Comparison of ENCODE assay signal across 14 cellular contexts in genomic region chr14:71374989-71375388, GRCh38. TPM values are rescaled to one million over a fixed set of nuclear protein-coding genes. Genes with fewer than 3 reads are reported as not detected.
DNase-seq lines count a peak whose midpoint lies in the region; ATAC-seq, FAIRE-seq and TF ChIP-seq lines count a peak whose summit lies in the region.
"Had no signal": no experiment of that assay in that cellular context is flagged by ENCODE, and none has a peak within 500 bp of the region (broad histone marks: within the 10 kb centered on the region; RNA-seq: fewer than 3 reads in every experiment).

No MANE protein-coding gene starts in this region.

- H2BK5ac ChIP-seq in H1 (ENCODE audit: low read depth, low read length) = no peak overlapping the region

- FAIRE-seq in H1 (lab: Jason Lieb, UNC) = no peak

- no peak overlapping the region for H2BK15ac ChIP-seq in H1 (ENCODE audit: low read length)

- H4K20me1 ChIP-seq in H1 (replicated peaks in 1 of 2; ENCODE audit: control insufficient read depth in 1 of 2, insufficient read depth in 2 of 2, low read length in 2 of 2) = peaks cover 0 to 4% of the 10 kb centered on the region in 2 experiments
- H4K20me1 ChIP-seq: BLaER1 had no signal

- no peak overlapping the region for H4K91ac ChIP-seq in H1 (replicated peaks; ENCODE audit: insufficient read length, low read length)

- peaks cover 6% of the 10 kb centered on the region for H3K9me3 Mint-ChIP-seq in stimulated activated effector memory CD8-positive, alpha-beta T cell treated with anti-CD3 and anti-CD28 coated beads, Interleukin-12 subunit alpha, Interleukin-12 subunit beta, amount 100 ng/mL, for 72 hours
- H3K9me3 Mint-ChIP-seq in activated naive CD4-positive, alpha-beta T cell treated with anti-CD3 and anti-CD28 coated beads for 36 hours = peaks cover 14% of the 10 kb centered on the region

- TF ChIP-seq CTCF in H1 (IDR thresholded peaks at IDR 0.05; ENCODE audit: control extremely low read depth in 1 of 3, insufficient read depth in 1 of 3, low read depth in 1 of 3, low read length in 3 of 3) = no peak

- TF ChIP-seq RAD21 in H1 (IDR thresholded peaks at IDR 0.05 in 1 of 2, conservative IDR thresholded peaks at IDR 0.05 in 1 of 2; ENCODE audit: low read depth in 2 of 2, low read length in 2 of 2) = no peak

- H3K27me3 ChIP-seq in ACC112 (ENCODE audit: insufficient read depth, low read length) (no peaks in the 10 kb centered on the region), H1 (replicated peaks in 1 of 4; ENCODE audit: control insufficient read depth in 3 of 4, extremely low read depth in 1 of 4, insufficient read depth in 3 of 4, low read length in 3 of 4) (no peaks in the 10 kb centered on the region)
- H3K27me3 ChIP-seq: BLaER1 had no signal

- H3K36me3 Mint-ChIP-seq in T-helper 17 cell (ENCODE audit: low read depth) = peaks cover 3% of the 10 kb centered on the region
- peaks cover 16% of the 10 kb centered on the region for H3K36me3 Mint-ChIP-seq in stimulated activated effector memory CD8-positive, alpha-beta T cell treated with anti-CD3 and anti-CD28 coated beads, Interleukin-12 subunit alpha, Interleukin-12 subunit beta, amount 100 ng/mL, for 72 hours
- H3K36me3 Mint-ChIP-seq in activated naive CD4-positive, alpha-beta T cell treated with anti-CD3 and anti-CD28 coated beads for 36 hours (ENCODE audit: low read depth) = peaks cover 22% of the 10 kb centered on the region

- H3K18ac ChIP-seq in H1 (ENCODE audit: extremely low read depth, low read length) = no peak overlapping the region

- H2AK5ac ChIP-seq in H1 (ENCODE audit: low read depth, low read length) = no peak overlapping the region

- H3K27ac Mint-ChIP-seq in T-helper 17 cell = no peak overlapping the region
- peak overlapping the region; percentile 18 for H3K27ac Mint-ChIP-seq in stimulated activated effector memory CD8-positive, alpha-beta T cell treated with anti-CD3 and anti-CD28 coated beads, Interleukin-12 subunit alpha, Interleukin-12 subunit beta, amount 100 ng/mL, for 72 hours
- no peak overlapping the region for H3K27ac Mint-ChIP-seq in activated naive CD4-positive, alpha-beta T cell treated with anti-CD3 and anti-CD28 coated beads for 36 hours
- H3K27ac Mint-ChIP-seq: HFFc6 had no signal

- H3K4ac ChIP-seq in H1 (replicated peaks; ENCODE audit: insufficient read length, low read depth, low read length) = no peak overlapping the region

- H3K4me1 ChIP-seq in ACC112 (ENCODE audit: control insufficient read depth, insufficient read depth, low read length, unreplicated experiment) = peaks cover 33% of the 10 kb centered on the region
- H3K4me1 ChIP-seq in H1 (replicated peaks in 1 of 4; ENCODE audit: control insufficient read depth in 3 of 4, insufficient read depth in 4 of 4, low read length in 3 of 4) = no peaks in the 10 kb centered on the region
- H3K4me1 ChIP-seq: BLaER1 had no signal

- peaks cover 65% of the 10 kb centered on the region for H3K79me2 ChIP-seq in ACC112 (ENCODE audit: control insufficient read depth, insufficient read depth, low read length, unreplicated experiment)
- peaks cover 3 to 81% of the 10 kb centered on the region in 2 experiments; a peak in 3 of 4 replicates for H3K79me2 ChIP-seq in H1 (ENCODE audit: control insufficient read depth in 1 of 2, insufficient read depth in 2 of 2, low read length in 2 of 2)

- no peak overlapping the region for H3K9ac ChIP-seq in H1 (replicated peaks in 1 of 4; ENCODE audit: extremely low read depth in 1 of 4, low read depth in 3 of 4, low read length in 3 of 4)
- H3K9ac ChIP-seq: BLaER1 had no signal

- intact Hi-C loops in activated naive CD4-positive, alpha-beta T cell treated with anti-CD3 and anti-CD28 coated beads for 36 hours (cut with micrococcal nuclease) = loop anchor here (5.0 kb wide), 1 partner anchor 43 kb away; no protein-coding TSS in a partner anchor

- no peak overlapping the region for H2BK12ac ChIP-seq in H1 (ENCODE audit: low read depth, low read length)

- H4K8ac ChIP-seq in H1 (ENCODE audit: extremely low read depth, insufficient read depth, low read length) = no peak overlapping the region

- H3K23me2 ChIP-seq in H1 (ENCODE audit: low read depth, low read length) = no peaks in the 10 kb centered on the region

- H2BK20ac ChIP-seq in H1 (ENCODE audit: low read length) = no peak overlapping the region

- no peak for TF ChIP-seq EP300 in H1 (IDR thresholded peaks at IDR 0.05; ENCODE audit: borderline replicate concordance in 1 of 2, low read depth in 2 of 2, low read length in 2 of 2)

- H3K4me1 Mint-ChIP-seq in T-helper 17 cell = peaks cover 20% of the 10 kb centered on the region
- H3K4me1 Mint-ChIP-seq in stimulated activated effector memory CD8-positive, alpha-beta T cell treated with anti-CD3 and anti-CD28 coated beads, Interleukin-12 subunit alpha, Interleukin-12 subunit beta, amount 100 ng/mL, for 72 hours = peaks cover 47% of the 10 kb centered on the region
- peaks cover 40% of the 10 kb centered on the region for H3K4me1 Mint-ChIP-seq in activated naive CD4-positive, alpha-beta T cell treated with anti-CD3 and anti-CD28 coated beads for 36 hours (ENCODE audit: low read depth)

- no peaks in the 10 kb centered on the region for H3K36me3 ChIP-seq in ACC112 (ENCODE audit: insufficient read depth, low read length)
- peaks cover 0 to 9% (median 0%) of the 10 kb centered on the region in 4 experiments; a peak in 1 of 8 replicates for H3K36me3 ChIP-seq in H1 (ENCODE audit: control insufficient read depth in 2 of 4, insufficient read depth in 4 of 4, low read length in 3 of 4)
- H3K36me3 ChIP-seq: BLaER1 had no signal

- no peak for ATAC-seq in T-helper 17 cell
- ATAC-seq in stimulated activated effector memory CD8-positive, alpha-beta T cell treated with anti-CD3 and anti-CD28 coated beads, Interleukin-12 subunit alpha, Interleukin-12 subunit beta, amount 100 ng/mL, for 72 hours = no peak

- no peak overlapping the region for H4K5ac ChIP-seq in H1 (ENCODE audit: insufficient read length, low read depth, low read length)

- no peak overlapping the region for H3K14ac ChIP-seq in H1 (ENCODE audit: insufficient read length)

- H3K4me2 ChIP-seq in H1 (ENCODE audit: insufficient read depth in 1 of 2, low read depth in 2 of 2, low read length in 2 of 2) = no peak overlapping the region
- H3K4me2 ChIP-seq: BLaER1 had no signal

- H2AFZ ChIP-seq in ACC112 (ENCODE audit: low read length, unreplicated experiment) (no peak overlapping the region), H1 (ENCODE audit: low read length) (no peak overlapping the region)

- H3K23ac ChIP-seq in H1 (ENCODE audit: insufficient read length) = no peak overlapping the region

- 96% methylated on average over 1 of the region's 1 CpG; no CpG with 5 or more reads in 1 of the 2 experiments for WGBS in H1 (ENCODE audit: extremely low coverage in 1 of 2, insufficient coverage in 1 of 2, insufficient read length in 1 of 2, insufficient replicate concordance in 2 of 2, low coverage in 1 of 2, low lambda C conversion rate in 2 of 2, missing lambda C conversion rate in 1 of 2), 2 experiments

- TF ChIP-seq POLR2A in H1 (IDR thresholded peaks at IDR 0.05; ENCODE audit: control extremely low read depth in 1 of 2, low read depth in 2 of 2, low read length in 2 of 2) = no peak

- H2BK120ac ChIP-seq in H1 (replicated peaks; ENCODE audit: low read depth, low read length) = no peak overlapping the region

- CTCF ChIA-PET in H1 (lab: Charles Lee; ENCODE audit: partially characterized antibody) = interaction anchor here (0.7 kb wide), 1 partner anchor 10 kb away, joined by 3 read pairs; no protein-coding TSS in a partner anchor
- CTCF ChIA-PET in activated naive CD4-positive, alpha-beta T cell treated with anti-CD3 and anti-CD28 coated beads for 36 hours (lab: Charles Lee) = interaction anchor here (0.6 kb wide), 1 partner anchor 51 kb away, joined by 3 read pairs; no protein-coding TSS in a partner anchor

- peak overlapping the region; percentile 13 for H3K4me3 Mint-ChIP-seq in T-helper 17 cell
- H3K4me3 Mint-ChIP-seq in stimulated activated effector memory CD8-positive, alpha-beta T cell treated with anti-CD3 and anti-CD28 coated beads, Interleukin-12 subunit alpha, Interleukin-12 subunit beta, amount 100 ng/mL, for 72 hours = no peak overlapping the region
- H3K4me3 Mint-ChIP-seq in activated naive CD4-positive, alpha-beta T cell treated with anti-CD3 and anti-CD28 coated beads for 36 hours = no peak overlapping the region
- H3K4me3 Mint-ChIP-seq: HFFc6 had no signal

- no peaks in the 10 kb centered on the region for H3K27me3 Mint-ChIP-seq in T-helper 17 cell
- H3K27me3 Mint-ChIP-seq in activated naive CD4-positive, alpha-beta T cell treated with anti-CD3 and anti-CD28 coated beads for 36 hours (ENCODE audit: low read depth) = no peaks in the 10 kb centered on the region
- H3K27me3 Mint-ChIP-seq: CD8-positive, alpha-beta memory T cell had no signal

- no peaks in the 10 kb centered on the region for H3K9me3 ChIP-seq in T-helper 17 cell (ENCODE audit: control insufficient read depth, low read length, poor library complexity, severe bottlenecking)
- peaks cover 0 to 15% of the 10 kb centered on the region in 2 experiments; a peak in 2 of 4 replicates for H3K9me3 ChIP-seq in H1 (ENCODE audit: insufficient read depth in 2 of 2, low read depth in 1 of 2, low read length in 1 of 2)

- POLR2A ChIA-PET in H1 (lab: Charles Lee; ENCODE audit: partially characterized antibody) = no interaction called here

- H3K4me3 ChIP-seq in ACC112 (ENCODE audit: low read depth, low read length) (no peak overlapping the region), H1 (ENCODE audit: extremely low read depth in 1 of 4, insufficient read depth in 2 of 4, low read depth in 3 of 4, low read length in 4 of 4) (no peak overlapping the region)
- H3K4me3 ChIP-seq: BLaER1 had no signal

- no peak overlapping the region for H3K56ac ChIP-seq in H1 (replicated peaks; ENCODE audit: insufficient read length, low read depth, low read length)

- no peak for DNase-seq in T-helper 17 cell
- DNase-seq in H1 (ENCODE audit: low read depth in 1 of 2, low spot score in 2 of 2) = no peak
- no peak for DNase-seq in stimulated activated effector memory CD8-positive, alpha-beta T cell treated with anti-CD3 and anti-CD28 coated beads, Interleukin-12 subunit alpha, Interleukin-12 subunit beta, amount 100 ng/mL, for 72 hours (ENCODE audit: low spot score in 2 of 2)
- DNase-seq in activated naive CD4-positive, alpha-beta T cell treated with anti-CD3 and anti-CD28 coated beads for 36 hours = no peak
- no peak for DNase-seq in NCI-H1092 (lab: John Stamatoyannopoulos, UW)
- no peak for DNase-seq in DMS 273 (lab: John Stamatoyannopoulos, UW; ENCODE audit: unreplicated experiment)
- DNase-seq: Caco-2; CD8-positive, alpha-beta memory T cell; DMS53; GF-D8; HCEC 1CT; HFFc6 had no signal

- H3K27ac ChIP-seq in ACC112 (ENCODE audit: low read depth, low read length) (peak overlapping the region; percentile 12; the same call in 1 of the 2 replicates), H1 (ENCODE audit: low read depth, low read length) (no peak overlapping the region)
- H3K27ac ChIP-seq: BLaER1 had no signal

- peaks cover 2% of the 10 kb centered on the region; the same call in 1 of the 2 replicates for H3K79me1 ChIP-seq in H1 (ENCODE audit: low read depth, low read length)

RNA-seq across cellular contexts. Expression of gene SIPA1L1, which starts 54.7 kb away (rescaled TPM):
- total RNA-seq in T-helper 17 cell = 10 to 100 TPM; 47.0 to 52.3 TPM
- total RNA-seq in H1 (2021; fragmentation: NEBNext Ultra II Directional; extraction: Animal tissue kit (Norgen Biotek cat#: 25700)) = 78.3 and 79.8 TPM in 2 replicates
- 45.8 and 46.5 TPM in 2 replicates for polyA plus RNA-seq in H1 (2011; rRNA removed)
- polyA plus RNA-seq in H1 (2011; cell fraction: cytosol; rRNA removed) = 43.2 TPM
- 84.2 TPM for polyA plus RNA-seq in H1 (2011; cell fraction: nucleus; rRNA removed)
- polyA plus RNA-seq in H1 (2012, experiment 1 of 2) = 54.3 to 65.2 TPM (median 61.6 TPM) in 4 replicates
- polyA plus RNA-seq in H1 (2012, experiment 2 of 2) = 8.1 TPM
- 42.7 TPM for polyA plus RNA-seq in H1 (2013, experiment 1 of 2)
- 39.1 TPM for polyA plus RNA-seq in H1 (2013, experiment 2 of 2)
- 69.6 and 71.4 TPM in 2 replicates for polyA minus RNA-seq in H1 (2011; rRNA and poly(A)+ RNA removed)
- polyA minus RNA-seq in H1 (2011; cell fraction: cytosol; rRNA and poly(A)+ RNA removed) = 60.5 TPM
- polyA minus RNA-seq in H1 (2011; cell fraction: nucleus; rRNA and poly(A)+ RNA removed) = 96.9 TPM
- total RNA-seq in activated naive CD4-positive, alpha-beta T cell treated with anti-CD3 and anti-CD28 coated beads for 36 hours = 10 to 100 TPM; 33.2 to 34.6 TPM
